22 cellular contexts compared by ENCODE assay signal in genomic region chr1:161970633-161971032, GRCh38. TPM values are rescaled to one million over a fixed set of nuclear protein-coding genes. Genes with fewer than 3 reads are reported as not detected.
DNase-seq lines count a peak whose midpoint lies in the region; ATAC-seq and TF ChIP-seq lines count a peak whose summit lies in the region.
"Had no signal": no experiment of that assay in that cellular context is flagged by ENCODE, and none has a peak within 500 bp of the region (broad histone marks: within the 10 kb centered on the region; RNA-seq: fewer than 3 reads in every experiment).

No MANE protein-coding gene starts in this region.

- intact Hi-C loops in dendritic cell treated with granulocyte-macrophage colony-stimulating factor and Interleukin-4, amounts not matched to agents 40 ng/mL and 50 ng/mL, for 4 days (cut with micrococcal nuclease) = no loop called here

- H3K36me3 Mint-ChIP-seq in dendritic cell treated with granulocyte-macrophage colony-stimulating factor and Interleukin-4, amounts not matched to agents 40 ng/mL and 50 ng/mL, for 4 days (ENCODE audit: low read depth) = peaks cover 28% of the 10 kb centered on the region

- H3K9me3 ChIP-seq in SJCRH30 (replicated peaks) (no peaks in the 10 kb centered on the region), osteoblast (ENCODE audit: low read depth, low read length) (no peaks in the 10 kb centered on the region)

- H3K4me1 ChIP-seq in SJCRH30 (peaks cover 21% of the 10 kb centered on the region), osteoblast (ENCODE audit: insufficient read depth, low read length) (peaks cover 9% of the 10 kb centered on the region)

- peaks cover 4% of the 10 kb centered on the region for H3K27me3 Mint-ChIP-seq in dendritic cell treated with granulocyte-macrophage colony-stimulating factor and Interleukin-4, amounts not matched to agents 40 ng/mL and 50 ng/mL, for 4 days
- H3K27me3 Mint-ChIP-seq: B cell had no signal

- H3K79me2 ChIP-seq in osteoblast (ENCODE audit: insufficient read depth, low read length) = no peaks in the 10 kb centered on the region

- H3K9me3 Mint-ChIP-seq in dendritic cell treated with granulocyte-macrophage colony-stimulating factor and Interleukin-4, amounts not matched to agents 40 ng/mL and 50 ng/mL, for 4 days = no peaks in the 10 kb centered on the region

- no peaks in the 10 kb centered on the region for H3K27me3 ChIP-seq in SJCRH30
- H3K27me3 ChIP-seq in osteoblast (ENCODE audit: insufficient read depth, low read length) = peaks cover 15% of the 10 kb centered on the region

- TF ChIP-seq CTCF in osteoblast (IDR thresholded peaks at IDR 0.05; ENCODE audit: extremely low read depth, low read depth, low read length) = no peak

- H3K27ac ChIP-seq in SJCRH30 (peak overlapping the region; percentile 24; the same call in 1 of the 2 replicates), osteoblast (ENCODE audit: low read depth, low read length) (no peak overlapping the region)
- H3K27ac ChIP-seq: GM23248, RWPE1 had no signal

- H3K4me2 ChIP-seq in osteoblast (ENCODE audit: insufficient read depth, low read length) = no peak overlapping the region

- peak overlapping the region; percentile 11 for H2AFZ ChIP-seq in osteoblast (ENCODE audit: low read length)
- H2AFZ ChIP-seq: GM23248 had no signal

- peak; percentile 43 for DNase-seq in activated CD8-positive, alpha-beta memory T cell treated with anti-CD3 and anti-CD28 coated beads for 24 hours
- DNase-seq in activated CD8-positive, alpha-beta memory T cell treated with anti-CD3 and anti-CD28 coated beads, Interleukin-2, amount 50 U/mL, for 48 hours = no peak
- DNase-seq in SJCRH30 (no peak), osteoblast (ENCODE audit: insufficient read length, low spot score, missing footprints) (peak; percentile 47), amygdala (lab: John Stamatoyannopoulos, UW) (no peak)
- DNase-seq: 8988T, GDM1, GM23248, KG1, MV-4-11, NCI-H1694 treated with DMSO at 0.1 percent for 48 hours, NCI-H2227 treated with DMSO at 0.1 percent for 48 hours, NCI-H524, PC-3, SIG-M5 had no signal

- no peaks in the 10 kb centered on the region for H4K20me1 ChIP-seq in osteoblast (ENCODE audit: insufficient read depth, low read length)

- H3K4me3 Mint-ChIP-seq in dendritic cell treated with granulocyte-macrophage colony-stimulating factor and Interleukin-4, amounts not matched to agents 40 ng/mL and 50 ng/mL, for 4 days = no peak overlapping the region
- H3K4me3 Mint-ChIP-seq: B cell had no signal

- H3K36me3 ChIP-seq in SJCRH30 (no peaks in the 10 kb centered on the region), osteoblast (ENCODE audit: insufficient read depth, low read length) (no peaks in the 10 kb centered on the region)

- no peak overlapping the region for H3K4me3 ChIP-seq in SJCRH30
- H3K4me3 ChIP-seq in osteoblast (ENCODE audit: insufficient read depth, low read length) = no peak overlapping the region
- H3K4me3 ChIP-seq: GM23248 had no signal

- ATAC-seq in HG03045 (IDR thresholded peaks at IDR 0.05; ENCODE audit: unreplicated experiment) (no peak), HG02870 (IDR thresholded peaks at IDR 0.05; ENCODE audit: unreplicated experiment) (no peak)
- ATAC-seq: HCT116, HepG2, PC-3 had no signal

- H3K27ac Mint-ChIP-seq in dendritic cell treated with granulocyte-macrophage colony-stimulating factor and Interleukin-4, amounts not matched to agents 40 ng/mL and 50 ng/mL, for 4 days = peak overlapping the region; percentile 14
- H3K27ac Mint-ChIP-seq: B cell had no signal

- peaks cover 11% of the 10 kb centered on the region for H3K4me1 Mint-ChIP-seq in dendritic cell treated with granulocyte-macrophage colony-stimulating factor and Interleukin-4, amounts not matched to agents 40 ng/mL and 50 ng/mL, for 4 days (ENCODE audit: low read depth)
- H3K4me1 Mint-ChIP-seq: B cell had no signal

RNA-seq across cellular contexts. Expression of gene OLFML2B, which starts 53.0 kb away (rescaled TPM):
- 39.7 and 40.0 TPM in 2 replicates for total RNA-seq in SJCRH30 (2014; rRNA removed; shearing (Covaris generic))
- 49.9 and 58.9 TPM in 2 replicates for total RNA-seq in osteoblast
- total RNA-seq: B cell, HepG2 had no signal

Comparison
In these comparisons a context has a peak if more than half of its experiments do, and no peak if none do; other contexts are left out.
1. DNase-seq: peak in activated CD8-positive, alpha-beta memory T cell treated with anti-CD3 and anti-CD28 coated beads for 24 hours (single experiment) and osteoblast (single experiment); none in activated CD8-positive, alpha-beta memory T cell treated with anti-CD3 and anti-CD28 coated beads, Interleukin-2, amount 50 U/mL, for 48 hours (single experiment), SJCRH30 (0 of 2) and amygdala (0 of 56).